ENCODE assay signal across 8 cellular contexts in the genomic region with DNA sequence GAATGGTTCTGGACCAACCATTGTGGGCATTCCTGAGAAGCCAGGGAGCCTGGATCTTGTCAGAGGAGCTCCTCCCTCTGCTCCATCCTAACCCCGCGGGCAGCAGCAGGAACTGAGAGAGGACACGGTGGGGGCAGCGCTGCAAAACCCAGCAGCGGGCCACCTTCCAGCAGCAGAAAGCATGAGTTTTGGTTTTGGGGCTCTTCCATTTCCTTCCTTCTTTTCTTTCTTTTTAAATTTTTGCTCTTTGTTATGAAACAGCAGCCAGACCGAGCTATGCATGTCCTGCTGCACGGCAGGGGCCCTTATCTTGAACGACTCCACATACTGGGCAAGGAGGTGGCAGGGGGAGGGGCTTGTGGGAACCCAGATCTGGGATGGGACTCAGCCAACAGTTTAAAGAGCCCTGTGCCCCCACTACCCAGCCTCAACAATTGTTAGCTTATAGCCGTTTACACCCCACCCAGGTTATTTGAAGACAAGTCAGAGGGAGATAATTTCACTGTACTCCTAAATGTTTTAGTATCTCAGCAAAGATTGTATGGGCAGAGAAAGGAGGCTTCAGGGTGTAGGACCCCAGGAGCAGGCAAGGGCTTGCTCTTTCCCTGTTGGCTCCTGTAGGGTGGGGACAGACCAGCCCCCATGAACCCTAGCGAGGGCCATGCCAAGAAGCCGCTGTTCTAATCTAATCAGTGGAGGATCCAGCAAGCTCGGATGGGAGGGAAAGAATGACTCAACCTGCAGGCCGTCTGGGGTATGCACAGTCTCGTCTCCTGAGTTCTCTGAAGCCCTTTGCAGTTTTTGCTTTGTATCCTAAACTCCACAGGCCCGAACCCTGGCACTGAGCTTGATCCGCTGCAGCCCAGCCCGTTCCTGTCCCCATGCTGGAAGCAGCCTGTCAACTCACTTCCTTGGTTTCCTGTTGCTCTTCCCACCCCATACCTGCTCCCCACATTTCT.
DNase-seq lines count a peak whose midpoint lies in the region; ATAC-seq, FAIRE-seq and TF ChIP-seq lines count a peak whose summit lies in the region.

No MANE protein-coding gene starts in this region.

- H3K4me2 ChIP-seq in fibroblast of lung (ENCODE audit: extremely low read depth, insufficient read depth, low read length) (peak overlapping the region; percentile 55), neural progenitor cell (peak overlapping the region; percentile 66), PC-3 (ENCODE audit: low read length) (no peak overlapping the region)

- H3F3A ChIP-seq in neural progenitor cell (ENCODE audit: low read depth) (no peaks in the 10 kb centered on the region), PC-3 (ENCODE audit: low read length, unreplicated experiment) (no peaks in the 10 kb centered on the region)

- peak overlapping the region; percentile 67 for H3K27ac ChIP-seq in fibroblast of lung (ENCODE audit: insufficient read depth, low read length)
- no peak overlapping the region for H3K27ac ChIP-seq in neural progenitor cell
- H3K27ac ChIP-seq in PC-3 (ENCODE audit: low read length): no peak overlapping the region

- peaks cover 60% of the 10 kb centered on the region for H3K4me1 Mint-ChIP-seq in neural progenitor cell

- H3K9me3 Mint-ChIP-seq in neural progenitor cell: no peaks in the 10 kb centered on the region

- TF ChIP-seq POLR2A in H54 (IDR thresholded peaks at IDR 0.05; ENCODE audit: low read depth, low read length): no peak

- POLR2A ChIA-PET in BJ (lab: Charles Lee): interaction anchor here (0.6 kb wide), 1 partner anchor 8 kb away, joined by 7 read pairs; no protein-coding TSS in a partner anchor
- POLR2A ChIA-PET in PC-3 (lab: Charles Lee; ENCODE audit: unreplicated experiment): no interaction called here

- peaks cover 45% of the 10 kb centered on the region for H3K4me1 ChIP-seq in fibroblast of lung (ENCODE audit: control insufficient read depth, extremely low read depth, insufficient read depth, low read length)
- H3K4me1 ChIP-seq in neural progenitor cell: peaks cover 22% of the 10 kb centered on the region
- H3K4me1 ChIP-seq in PC-3 (ENCODE audit: insufficient read depth, low read length): peaks cover 23% of the 10 kb centered on the region

- CTCF ChIA-PET in BJ (lab: Yijun Ruan, JAX) (interaction anchor here (0.9 to 4.2 kb wide), 5 partner anchors 9 to 122 kb away, joined by 3 to 13 read pairs (median 4); no protein-coding TSS in a partner anchor), PC-3 (lab: Charles Lee) (no interaction called here)

- H4K20me1 ChIP-seq in fibroblast of lung (ENCODE audit: control insufficient read depth, extremely low read depth, insufficient read depth, low read length) (no peaks in the 10 kb centered on the region), neural progenitor cell (ENCODE audit: low read depth) (peaks cover 24% of the 10 kb centered on the region), PC-3 (ENCODE audit: low read length) (peaks cover 87% of the 10 kb centered on the region)

- FAIRE-seq in H54 (lab: Jason Lieb, UNC): no peak

- H3K36me3 ChIP-seq in BJ (ENCODE audit: control insufficient read depth, insufficient read depth, low read length): no peaks in the 10 kb centered on the region
- peaks cover 2% of the 10 kb centered on the region for H3K36me3 ChIP-seq in fibroblast of lung (ENCODE audit: control insufficient read depth, insufficient read depth, low read length)
- no peaks in the 10 kb centered on the region for H3K36me3 ChIP-seq in neural progenitor cell
- no peaks in the 10 kb centered on the region; the same call in 1 of the 2 replicates for H3K36me3 ChIP-seq in PC-3 (ENCODE audit: low read depth, low read length)

- no TSS peak for BruUV-seq in PC-3 (replicated peaks; lab: Mats Ljungman, UMichigan)

- ATAC-seq in HG02884 (IDR thresholded peaks at IDR 0.05; ENCODE audit: unreplicated experiment) (no peak), PC-3 (no peak; the same call in 1 of the 2 replicates)

- H3K27me3 ChIP-seq in BJ (ENCODE audit: control insufficient read depth, insufficient read depth, low read length): no peaks in the 10 kb centered on the region
- no peaks in the 10 kb centered on the region for H3K27me3 ChIP-seq in fibroblast of lung (ENCODE audit: control insufficient read depth, insufficient read depth, low read length)
- no peaks in the 10 kb centered on the region for H3K27me3 ChIP-seq in neural progenitor cell
- H3K27me3 ChIP-seq in PC-3 (ENCODE audit: low read length): no peaks in the 10 kb centered on the region

- peaks cover 89% of the 10 kb centered on the region for H3K79me2 ChIP-seq in fibroblast of lung (ENCODE audit: control insufficient read depth, insufficient read depth, low read length)
- no peaks in the 10 kb centered on the region for H3K79me2 ChIP-seq in neural progenitor cell (ENCODE audit: low read depth)
- H3K79me2 ChIP-seq in PC-3 (ENCODE audit: low read length): peaks cover 100% of the 10 kb centered on the region

- no peak overlapping the region for H2AFZ ChIP-seq in fibroblast of lung (ENCODE audit: low read length)
- no peak overlapping the region for H2AFZ ChIP-seq in neural progenitor cell (replicated peaks)
- no peak overlapping the region for H2AFZ ChIP-seq in PC-3 (ENCODE audit: low read length)

- H3K4me3 ChIP-seq in BJ (ENCODE audit: low read depth, low read length) (no peak overlapping the region), fibroblast of lung (replicated peaks in 1 of 4; ENCODE audit: control extremely low read depth in 1 of 4, insufficient read depth in 1 of 4, low read depth in 3 of 4, low read length in 4 of 4) (no peak overlapping the region), neural progenitor cell (no peak overlapping the region), PC-3 (ENCODE audit: low read length) (no peak overlapping the region)

- H3K27me3 Mint-ChIP-seq in neural progenitor cell (ENCODE audit: insufficient read depth, low read depth): peaks cover 6% of the 10 kb centered on the region

- DNase-seq in BJ (ENCODE audit: low read depth) (no peak), HUDEP-2 (lab: John Stamatoyannopoulos, UW; ENCODE audit: unreplicated experiment in 76 of 76) (peak in 73 of 76 experiments; percentile 34 to 91 (median 69)), fibroblast of lung (ENCODE audit: low read depth in 2 of 2) (peak; percentile 47 to 90), neural progenitor cell (ENCODE audit: low spot score) (peak; percentile 51), H54 (ENCODE audit: insufficient read length, low spot score) (no peak), PC-3 (no peak)
- DNase-seq in activated CD4-positive, alpha-beta T cell treated with anti-CD3 and anti-CD28 coated beads, Interleukin-2, amount 50 U/mL, for 1 hour: peak; percentile 42

- H3K4me3 Mint-ChIP-seq in neural progenitor cell: peak overlapping the region; percentile 67

- no peaks in the 10 kb centered on the region for H3K9me2 ChIP-seq in PC-3 (replicated peaks; ENCODE audit: low read length)

- peak overlapping the region; percentile 76 for H3K27ac Mint-ChIP-seq in neural progenitor cell

- intact Hi-C loops in PC-3 (cut with micrococcal nuclease): no loop called here

- H3K9me3 ChIP-seq in fibroblast of lung (ENCODE audit: control insufficient read depth, insufficient read depth, low read depth, low read length): no peaks in the 10 kb centered on the region
- H3K9me3 ChIP-seq in neural progenitor cell (ENCODE audit: low read depth): no peaks in the 10 kb centered on the region
- no peaks in the 10 kb centered on the region for H3K9me3 ChIP-seq in PC-3 (ENCODE audit: low read length)

- TF ChIP-seq CTCF in BJ (IDR thresholded peaks at IDR 0.05; ENCODE audit: insufficient read depth, low read depth, low read length) (peak; percentile 23; the same call in 1 of the 2 replicates), fibroblast of lung (conservative IDR thresholded peaks at IDR 0.05 in 1 of 2, IDR thresholded peaks at IDR 0.05 in 1 of 2; ENCODE audit: low read depth in 1 of 2, low read length in 2 of 2) (peak in 1 of 2 donors; percentile 22), neural progenitor cell (IDR thresholded peaks at IDR 0.05) (no peak), PC-3 (conservative IDR thresholded peaks at IDR 0.05; ENCODE audit: low read depth, low read length) (no peak)

- peaks cover 4% of the 10 kb centered on the region for H3K36me3 Mint-ChIP-seq in neural progenitor cell

- no peak overlapping the region for H3K9ac ChIP-seq in fibroblast of lung (ENCODE audit: insufficient read depth, low read length)
- H3K9ac ChIP-seq in neural progenitor cell: no peak overlapping the region
- no peak overlapping the region for H3K9ac ChIP-seq in PC-3 (ENCODE audit: low read length)

Comparison
In these comparisons a context has a peak if more than half of its experiments do, and no peak if none do; other contexts are left out.
1. DNase-seq: peak in HUDEP-2 (73 of 76), activated CD4-positive, alpha-beta T cell treated with anti-CD3 and anti-CD28 coated beads, Interleukin-2, amount 50 U/mL, for 1 hour (single experiment), fibroblast of lung (2 of 2) and neural progenitor cell (single experiment); none in BJ (single experiment), H54 (single experiment) and PC-3 (single experiment).